In the genomic region with DNA sequence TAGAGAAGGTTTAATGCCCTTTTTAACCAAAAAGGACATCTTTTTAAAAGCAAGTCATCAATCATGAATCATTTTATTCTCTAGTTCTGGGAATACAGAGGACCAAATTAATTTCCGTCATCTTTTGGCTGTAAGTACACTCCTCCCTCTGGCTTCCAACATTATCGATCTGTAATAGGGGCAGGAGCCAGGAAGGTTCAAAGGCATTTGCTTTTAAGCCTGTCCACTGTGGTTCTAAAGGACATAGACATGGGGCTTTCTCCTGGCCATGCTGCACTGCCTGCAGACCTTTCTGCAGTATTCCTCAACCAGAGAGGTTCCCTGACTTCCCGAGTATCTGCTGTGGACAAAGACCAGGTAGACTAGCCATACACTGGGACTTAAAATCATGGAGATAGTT, we compare ENCODE assay signal across 35 cellular contexts.
DNase-seq lines count a peak whose midpoint lies in the region; ATAC-seq, FAIRE-seq and TF ChIP-seq lines count a peak whose summit lies in the region.
"Had no signal": no experiment of that assay in that cellular context is flagged by ENCODE, and none has a peak within 500 bp of the region (broad histone marks: within the 10 kb centered on the region; RNA-seq: fewer than 3 reads in every experiment).

No MANE protein-coding gene starts in this region.

- no peak for DNase-seq in HepG2 (ENCODE audit: low spot score)
- no peak for DNase-seq in bronchial epithelial cell (ENCODE audit: low read depth)
- DNase-seq in left lobe of liver (ENCODE audit: low spot score), result peak; percentile 56
- DNase-seq in right lobe of liver, result peak in 1 of 3 donors; percentile 64
- no peak for DNase-seq in NCI-H748 (lab: John Stamatoyannopoulos, UW; ENCODE audit: unreplicated experiment)
- DNase-seq in NCI-H1092 (lab: John Stamatoyannopoulos, UW), result no peak
- no peak for DNase-seq in HuH-7 (ENCODE audit: low spot score)
- DNase-seq: 8988T; ACHN; AML-193; BE2C; C1 segment of cervical spinal cord; Caco-2; Calu3; CD4-positive, alpha-beta memory T cell; CD4-positive, alpha-beta T cell; CD4-positive, CD25-positive, alpha-beta regulatory T cell; CD8-positive, alpha-beta memory T cell; CD8-positive, alpha-beta T cell; COR-L47; DMS 273 treated with DMSO at 0.1 percent for 48 hours; DMS153; DMS53; DMS79; DMS79 treated with DMSO at 0.1 percent for 48 hours; DND-41; EL had no signal

- BruUV-seq in HepG2 (replicated peaks; lab: Mats Ljungman, UMichigan), result no TSS peak

- H3K9me3 ChIP-seq in liver (ENCODE audit: control insufficient read depth in 4 of 4, low read length in 3 of 4), result no peaks in the 10 kb centered on the region
- peaks cover 5% of the 10 kb centered on the region; the same call in 1 of the 2 replicates for H3K9me3 ChIP-seq in HepG2 (ENCODE audit: low read length)
- H3K9me3 ChIP-seq in right lobe of liver, result no peaks in the 10 kb centered on the region
- H3K9me3 ChIP-seq: A549; BE2C; BLaER1; BLaER1 treated with 17β-estradiol and CSF1 and Interleukin-3, amounts not matched to agents 10 nM and 100 nM; Caco-2 had no signal

- POLR2A ChIA-PET in HepG2 (lab: Yijun Ruan, JAX), result no interaction called here

- no peak overlapping the region for H3K4me2 ChIP-seq in HepG2 (ENCODE audit: low read depth, low read length)
- H3K4me2 ChIP-seq: A549; BLaER1; BLaER1 treated with 17β-estradiol and CSF1 and Interleukin-3, amounts not matched to agents 10 nM and 100 nM had no signal

- no peak overlapping the region for H3K4me3 ChIP-seq in liver (ENCODE audit: low read depth in 1 of 3, low read length in 3 of 3)
- H3K4me3 ChIP-seq in HepG2 (replicated peaks in 1 of 3; ENCODE audit: insufficient read depth in 1 of 3, low read depth in 2 of 3, low read length in 3 of 3), result no peak overlapping the region
- H3K4me3 ChIP-seq in bronchial epithelial cell (ENCODE audit: low read depth, low read length), result no peak overlapping the region
- no peak overlapping the region for H3K4me3 ChIP-seq in right lobe of liver
- H3K4me3 ChIP-seq: A549; BLaER1; BLaER1 treated with 17β-estradiol and CSF1 and Interleukin-3, amounts not matched to agents 10 nM and 100 nM had no signal

- CTCF ChIA-PET in HepG2 (lab: Yijun Ruan, JAX; ENCODE audit: low intra/inter-chr PET ratio, low total read pairs), result no interaction called here

- FAIRE-seq in HepG2 (lab: Jason Lieb, UNC), result no peak
- peak; percentile 18 for FAIRE-seq in bronchial epithelial cell (lab: Jason Lieb, UNC)
- FAIRE-seq: A204.1, A549, D721Med had no signal

- TF ChIP-seq EP300 in HepG2 (IDR thresholded peaks at IDR 0.05; ENCODE audit: low read depth in 2 of 2, low read length in 2 of 2) (no peak), HepG2 (CRISPR knock-in tag; IDR thresholded peaks at IDR 0.05; ENCODE audit: borderline replicate concordance) (no peak)

- no peaks in the 10 kb centered on the region for H3K79me2 ChIP-seq in HepG2 (ENCODE audit: insufficient read depth, low read length)

- H3K27ac ChIP-seq in liver (ENCODE audit: low read depth in 1 of 2, low read length in 2 of 2) (no peak overlapping the region), HepG2 (ENCODE audit: extremely low read length, insufficient read depth, low read length) (no peak overlapping the region), right lobe of liver (no peak overlapping the region)
- H3K27ac ChIP-seq: 22Rv1; A549; BLaER1; BLaER1 treated with 17β-estradiol and CSF1 and Interleukin-3, amounts not matched to agents 10 nM and 100 nM; C4-2B had no signal

- in situ Hi-C loops in HepG2 (cut with HindIII; ENCODE audit: extremely low pct_ligation_motif_present, low pct_unique_long_range_greater_than_20kb), result no loop called here

- H3K27me3 ChIP-seq in liver (ENCODE audit: control insufficient read depth in 4 of 4, insufficient read depth in 4 of 4, low read length in 3 of 4) (no peaks in the 10 kb centered on the region), HepG2 (ENCODE audit: control insufficient read depth in 1 of 2, insufficient read depth in 2 of 2, low read length in 2 of 2) (no peaks in the 10 kb centered on the region), bronchial epithelial cell (ENCODE audit: control insufficient read depth, insufficient read depth, low read length) (no peaks in the 10 kb centered on the region), right lobe of liver (no peaks in the 10 kb centered on the region)
- H3K27me3 ChIP-seq: BE2C; BLaER1; BLaER1 treated with 17β-estradiol and CSF1 and Interleukin-3, amounts not matched to agents 10 nM and 100 nM had no signal

- intact Hi-C loops in HepG2 (cut with micrococcal nuclease; ENCODE audit: unreplicated experiment) (no loop called here), right lobe of liver (cut with DNase I) (no loop called here)

- H4K20me1 ChIP-seq in HepG2 (ENCODE audit: insufficient read depth, low read length), result no peaks in the 10 kb centered on the region
- H4K20me1 ChIP-seq: BLaER1; BLaER1 treated with 17β-estradiol and CSF1 and Interleukin-3, amounts not matched to agents 10 nM and 100 nM had no signal

- H2AFZ ChIP-seq in HepG2 (ENCODE audit: low read length), result no peak overlapping the region

- TF ChIP-seq POLR2A in HepG2 (IDR thresholded peaks at IDR 0.05; ENCODE audit: insufficient read depth in 1 of 2, low read depth in 2 of 2, low read length in 2 of 2), result no peak
- TF ChIP-seq POLR2A in right lobe of liver (IDR thresholded peaks at IDR 0.05), result no peak

- 32% methylated on average over 3 of the region's 3 CpGs for WGBS in liver
- 58% methylated on average over 3 of the region's 3 CpGs for WGBS in HepG2 (ENCODE audit: low lambda C conversion rate)
- WGBS in right lobe of liver (ENCODE audit: insufficient coverage, low coverage, low lambda C conversion rate, missing lambda C conversion rate), result 11% methylated on average over 3 of the region's 3 CpGs

- H3K9ac ChIP-seq in liver (ENCODE audit: low read depth in 1 of 2, low read length in 2 of 2) (no peak overlapping the region), HepG2 (ENCODE audit: insufficient read depth, low read depth, low read length) (no peak overlapping the region)
- H3K9ac ChIP-seq: BLaER1; BLaER1 treated with 17β-estradiol and CSF1 and Interleukin-3, amounts not matched to agents 10 nM and 100 nM had no signal

- TF ChIP-seq RAD21 in liver (IDR thresholded peaks at IDR 0.05) (peak in 1 of 2 donors; percentile 45), HepG2 (CRISPR knock-in tag; IDR thresholded peaks at IDR 0.05) (no peak)

- H3K36me3 ChIP-seq in liver (ENCODE audit: control insufficient read depth in 4 of 4, insufficient read depth in 3 of 4, low read depth in 1 of 4, low read length in 3 of 4) (peaks cover 0 to 1% (median 0%) of the 10 kb centered on the region in 4 donors), HepG2 (replicated peaks in 1 of 2; ENCODE audit: control insufficient read depth in 1 of 2, insufficient read depth in 2 of 2, low read length in 2 of 2) (no peaks in the 10 kb centered on the region; a peak in 1 of 5 replicates), bronchial epithelial cell (ENCODE audit: control insufficient read depth, insufficient read depth, low read length) (no peaks in the 10 kb centered on the region), right lobe of liver (no peaks in the 10 kb centered on the region)
- H3K36me3 ChIP-seq: BE2C; BLaER1; BLaER1 treated with 17β-estradiol and CSF1 and Interleukin-3, amounts not matched to agents 10 nM and 100 nM had no signal

- H3K4me1 ChIP-seq in liver (ENCODE audit: control insufficient read depth in 4 of 4, insufficient read depth in 4 of 4, low read length in 3 of 4) (peaks cover 0 to 9% (median 7%) of the 10 kb centered on the region in 4 donors), HepG2 (ENCODE audit: insufficient read depth, low read length) (no peaks in the 10 kb centered on the region), right lobe of liver (peaks cover 0 to 9% (median 2%) of the 10 kb centered on the region in 4 donors)
- H3K4me1 ChIP-seq: A549; BE2C; BLaER1; BLaER1 treated with 17β-estradiol and CSF1 and Interleukin-3, amounts not matched to agents 10 nM and 100 nM; Caco-2 had no signal

- TF ChIP-seq CTCF in liver (IDR thresholded peaks at IDR 0.05; ENCODE audit: low read depth, low read length, missing input control), result no peak
- TF ChIP-seq CTCF in HepG2 (CRISPR knock-in tag; IDR thresholded peaks at IDR 0.05), result no peak
- no peak for TF ChIP-seq CTCF in bronchial epithelial cell (IDR thresholded peaks at IDR 0.05; ENCODE audit: insufficient read depth, low read length, severe bottlenecking)
- TF ChIP-seq CTCF in right lobe of liver (IDR thresholded peaks at IDR 0.05), result no peak

- no peak for ATAC-seq in HepG2
- peak; percentile 99 for ATAC-seq in left lobe of liver
- ATAC-seq in right lobe of liver, result peak; percentile 94 to 98 (median 98)
- ATAC-seq: A549; CD8-positive, alpha-beta T cell had no signal

TF ChIP-seq in liver, 16 proteins besides CTCF, POLR2A, EP300 and RAD21:
- TF ChIP-seq YY1 (IDR thresholded peaks at IDR 0.05) (peak; percentile 44), HNF4A (conservative IDR thresholded peaks at IDR 0.05) (peak; percentile 35 to 48), FOXA1 (IDR thresholded peaks at IDR 0.05) (no peak), RXRA (IDR thresholded peaks at IDR 0.05) (peak; percentile 29 to 52)

TF ChIP-seq in HepG2, 621 proteins besides CTCF, POLR2A, EP300 and RAD21 (continues in another document):
- TF ChIP-seq ZSCAN20 (CRISPR knock-in tag; IDR thresholded peaks at IDR 0.05; ENCODE audit: borderline replicate concordance), result no peak
- TF ChIP-seq MIER2 (CRISPR knock-in tag; IDR thresholded peaks at IDR 0.05), result no peak
- TF ChIP-seq ZNF614 (CRISPR knock-in tag; IDR thresholded peaks at IDR 0.05; ENCODE audit: borderline replicate concordance), result no peak
- TF ChIP-seq ZNF550 (CRISPR knock-in tag; IDR thresholded peaks at IDR 0.05; ENCODE audit: borderline replicate concordance), result no peak
- no peak for TF ChIP-seq ZNF510 (CRISPR knock-in tag; IDR thresholded peaks at IDR 0.05; ENCODE audit: low read depth)
- TF ChIP-seq TCF12 (IDR thresholded peaks at IDR 0.05), result no peak
- no peak for TF ChIP-seq TCF12 (CRISPR knock-in tag; IDR thresholded peaks at IDR 0.05)
- TF ChIP-seq ZNF770 (CRISPR knock-in tag; IDR thresholded peaks at IDR 0.05), result no peak
